Comparison of ENCODE assay signal across 22 cellular contexts in genomic region chr2:126115975-126116374, GRCh38.
"Had no signal": no experiment of that assay in that cellular context is flagged by ENCODE, and none has a peak within 500 bp of the region (broad histone marks: within the 10 kb centered on the region; RNA-seq: fewer than 3 reads in every experiment).

No MANE protein-coding gene starts in this region.

- DNase-seq: cortex of kidney; dorsolateral prefrontal cortex; effector CD8-positive, alpha-beta T cell; gastrocnemius medialis; heart right ventricle; hypothalamus; immature natural killer cell; left ventricle myocardium superior; naive thymus-derived CD4-positive, alpha-beta T cell; nephron progenitor cell; posterior cingulate gyrus; spleen; stimulated activated CD4-positive, alpha-beta T cell treated with anti-CD3 and anti-CD28 coated beads, Interleukin-15, amount 100 ng/mL, for 24 hours; stimulated activated CD4-positive, alpha-beta T cell treated with anti-CD3 and anti-CD28 coated beads, Interleukin-1b, Interleukin-23, amount 100 ng/mL, for 48 hours; stimulated activated CD4-positive, alpha-beta T cell treated with anti-CD3 and anti-CD28 coated beads, Interleukin-4, amount 100 ng/mL, for 4 hours; stimulated activated naive B cell treated with anti-CD40 and anti-IgM and Interleukin-4, amounts not matched to agents 10 μg/mL and 1 μg/mL and 100 μg/mL, for 72 hours; stimulated activated naive CD8-positive, alpha-beta T cell treated with anti-CD3 and anti-CD28 coated beads, Interleukin-15, amount 100 ng/mL, for 72 hours; testis had no signal

- H3K4me3 ChIP-seq: dorsolateral prefrontal cortex, gastrocnemius medialis, heart right ventricle, lung, spleen, testis, tibial nerve had no signal

- H3K9me3 ChIP-seq: gastrocnemius medialis, heart right ventricle, spleen, testis, tibial nerve had no signal

- ATAC-seq: esophagus mucosa; gastrocnemius medialis; heart right ventricle; left ventricle myocardium superior; naive thymus-derived CD4-positive, alpha-beta T cell; sciatic nerve; stimulated activated naive B cell treated with anti-CD40 and anti-IgM and Interleukin-4, amounts not matched to agents 10 μg/mL and 1 μg/mL and 100 μg/mL, for 72 hours; stimulated activated naive CD8-positive, alpha-beta T cell treated with anti-CD3 and anti-CD28 coated beads, Interleukin-15, amount 100 ng/mL, for 72 hours had no signal

- H3K36me3 ChIP-seq: gastrocnemius medialis, heart right ventricle, spleen, tibial nerve had no signal

- H3K4me3 Mint-ChIP-seq: immature natural killer cell; naive thymus-derived CD4-positive, alpha-beta T cell; nephron progenitor cell; stimulated activated naive B cell treated with anti-CD40 and anti-IgM and Interleukin-4, amounts not matched to agents 10 μg/mL and 1 μg/mL and 100 μg/mL, for 72 hours; stimulated activated naive CD8-positive, alpha-beta T cell treated with anti-CD3 and anti-CD28 coated beads, Interleukin-15, amount 100 ng/mL, for 72 hours had no signal

- H3K36me3 Mint-ChIP-seq: immature natural killer cell; naive thymus-derived CD4-positive, alpha-beta T cell; stimulated activated naive B cell treated with anti-CD40 and anti-IgM and Interleukin-4, amounts not matched to agents 10 μg/mL and 1 μg/mL and 100 μg/mL, for 72 hours had no signal

- H3K4me1 Mint-ChIP-seq: immature natural killer cell; naive thymus-derived CD4-positive, alpha-beta T cell; nephron progenitor cell; stimulated activated naive B cell treated with anti-CD40 and anti-IgM and Interleukin-4, amounts not matched to agents 10 μg/mL and 1 μg/mL and 100 μg/mL, for 72 hours; stimulated activated naive CD8-positive, alpha-beta T cell treated with anti-CD3 and anti-CD28 coated beads, Interleukin-15, amount 100 ng/mL, for 72 hours had no signal

- H3K27ac ChIP-seq: dorsolateral prefrontal cortex, gastrocnemius medialis, heart right ventricle, spleen, testis, tibial nerve had no signal

- H3K27me3 Mint-ChIP-seq: naive thymus-derived CD4-positive, alpha-beta T cell; stimulated activated naive B cell treated with anti-CD40 and anti-IgM and Interleukin-4, amounts not matched to agents 10 μg/mL and 1 μg/mL and 100 μg/mL, for 72 hours; stimulated activated naive CD8-positive, alpha-beta T cell treated with anti-CD3 and anti-CD28 coated beads, Interleukin-15, amount 100 ng/mL, for 72 hours had no signal

- H3K27me3 ChIP-seq: dorsolateral prefrontal cortex, gastrocnemius medialis, heart right ventricle, spleen, testis, tibial nerve had no signal

- H3K4me1 ChIP-seq: gastrocnemius medialis, heart right ventricle, spleen, testis, tibial nerve had no signal

- H3K27ac Mint-ChIP-seq: immature natural killer cell; naive thymus-derived CD4-positive, alpha-beta T cell; nephron progenitor cell; stimulated activated naive B cell treated with anti-CD40 and anti-IgM and Interleukin-4, amounts not matched to agents 10 μg/mL and 1 μg/mL and 100 μg/mL, for 72 hours had no signal

- H3K9me3 Mint-ChIP-seq: nephron progenitor cell; stimulated activated naive B cell treated with anti-CD40 and anti-IgM and Interleukin-4, amounts not matched to agents 10 μg/mL and 1 μg/mL and 100 μg/mL, for 72 hours; stimulated activated naive CD8-positive, alpha-beta T cell treated with anti-CD3 and anti-CD28 coated beads, Interleukin-15, amount 100 ng/mL, for 72 hours had no signal
